In genomic region chr9:94259077-94259847, GRCh38 we compare ENCODE assay signal across 8 cellular contexts. TPM values are rescaled to one million over a fixed set of nuclear protein-coding genes. Genes with fewer than 3 reads are reported as not detected.
A peak's percentile ranks its signal among the peaks of the same experiment; 100 is the strongest.
DNase-seq lines count a peak whose midpoint lies in the region; ATAC-seq lines count a peak whose summit lies in the region.

ZNF169 (plus strand) TSS chr9:94259298; CDS start chr9:94278813, 19,515 bp downstream.

- peaks cover 6% of the 10 kb centered on the region for H3K36me3 Mint-ChIP-seq in CD4-positive, CD25-positive, alpha-beta regulatory T cell
- peaks cover 20% of the 10 kb centered on the region for H3K36me3 Mint-ChIP-seq in activated CD8-positive, alpha-beta T cell treated with anti-CD3 and anti-CD28 coated beads, Interleukin-2, amount 10 ng/mL, durations not matched to agents 7 days and 5 days (ENCODE audit: low read depth)

- POLR2A ChIA-PET in activated CD8-positive, alpha-beta T cell treated with anti-CD3 and anti-CD28 coated beads, Interleukin-2, amount 10 ng/mL, durations not matched to agents 7 days and 5 days (lab: Charles Lee) = interaction anchor here (0.6 to 0.8 kb wide), 2 partner anchors 46 to 115 kb away, joined by 3 read pairs; a partner anchor contains a TSS

- DNase-seq in CD4-positive, CD25-positive, alpha-beta regulatory T cell = peak; percentile 82 to 91 (median 82)
- peak; percentile 66 for DNase-seq in NCI-H82 treated with DMSO at 0.1 percent for 48 hours (lab: John Stamatoyannopoulos, UW; ENCODE audit: unreplicated experiment)
- peak; percentile 93 for DNase-seq in activated CD8-positive, alpha-beta T cell treated with anti-CD3 and anti-CD28 coated beads, Interleukin-2, amount 10 ng/mL, durations not matched to agents 7 days and 5 days
- peak; percentile 70 to 79 (median 70) for DNase-seq in effector memory CD4-positive, alpha-beta T cell
- peak; percentile 91 for DNase-seq in medulla oblongata (ENCODE audit: extremely low spot score)
- peak; percentile 83 to 87 (median 85) for DNase-seq in stimulated activated CD4-positive, alpha-beta T cell treated with anti-CD3 and anti-CD28 coated beads, TNF-alpha, amount 100 ng/mL, for 48 hours (ENCODE audit: low read depth in 3 of 3)

- ATAC-seq in CD4-positive, CD25-positive, alpha-beta regulatory T cell (ENCODE audit: low read depth in 2 of 2) = peak; percentile 100
- ATAC-seq in GM19395 (IDR thresholded peaks at IDR 0.05; ENCODE audit: unreplicated experiment) (peak; percentile 100), HG03558 (IDR thresholded peaks at IDR 0.05; ENCODE audit: extremely low read depth, unreplicated experiment) (peak; percentile 98)
- peak; percentile 100 for ATAC-seq in activated CD8-positive, alpha-beta T cell treated with anti-CD3 and anti-CD28 coated beads, Interleukin-2, amount 10 ng/mL, durations not matched to agents 7 days and 5 days

- H3K9me3 ChIP-seq in CD4-positive, CD25-positive, alpha-beta regulatory T cell (ENCODE audit: control insufficient read depth in 2 of 2, low read length in 2 of 2) = no peaks in the 10 kb centered on the region
- no peaks in the 10 kb centered on the region for H3K9me3 ChIP-seq in effector memory CD4-positive, alpha-beta T cell (ENCODE audit: control insufficient read depth, low read length)

- H3K27ac Mint-ChIP-seq in CD4-positive, CD25-positive, alpha-beta regulatory T cell = peak within 1 kb of the TSS; percentile 96 to 99 (median 97)
- peak within 1 kb of the TSS; percentile 97 for H3K27ac Mint-ChIP-seq in activated CD8-positive, alpha-beta T cell treated with anti-CD3 and anti-CD28 coated beads, Interleukin-2, amount 10 ng/mL, durations not matched to agents 7 days and 5 days

- H3K27ac ChIP-seq in CD4-positive, CD25-positive, alpha-beta regulatory T cell (ENCODE audit: insufficient read depth, low read length, poor library complexity, severe bottlenecking) = peak within 1 kb of the TSS; percentile 30
- peak within 1 kb of the TSS; percentile 59 for H3K27ac ChIP-seq in effector memory CD4-positive, alpha-beta T cell (ENCODE audit: insufficient read depth, low read length, poor library complexity, severe bottlenecking)

- CTCF ChIA-PET in activated CD8-positive, alpha-beta T cell treated with anti-CD3 and anti-CD28 coated beads, Interleukin-2, amount 10 ng/mL, durations not matched to agents 7 days and 5 days (lab: Charles Lee) = no interaction called here

- H3K27me3 ChIP-seq in CD4-positive, CD25-positive, alpha-beta regulatory T cell (ENCODE audit: control insufficient read depth, insufficient read depth, low read length) = peaks cover 10% of the 10 kb centered on the region
- no peaks in the 10 kb centered on the region for H3K27me3 ChIP-seq in effector memory CD4-positive, alpha-beta T cell (replicated peaks; ENCODE audit: control insufficient read depth, insufficient read depth, low read length, poor library complexity, severe bottlenecking)

- no peaks in the 10 kb centered on the region for H3K9me3 Mint-ChIP-seq in CD4-positive, CD25-positive, alpha-beta regulatory T cell
- H3K9me3 Mint-ChIP-seq in activated CD8-positive, alpha-beta T cell treated with anti-CD3 and anti-CD28 coated beads, Interleukin-2, amount 10 ng/mL, durations not matched to agents 7 days and 5 days (ENCODE audit: insufficient read depth) = no peaks in the 10 kb centered on the region

- peaks cover 6 to 53% (median 36%) of the 10 kb centered on the region in 4 donors for H3K4me1 Mint-ChIP-seq in CD4-positive, CD25-positive, alpha-beta regulatory T cell
- peaks cover 27% of the 10 kb centered on the region for H3K4me1 Mint-ChIP-seq in activated CD8-positive, alpha-beta T cell treated with anti-CD3 and anti-CD28 coated beads, Interleukin-2, amount 10 ng/mL, durations not matched to agents 7 days and 5 days (ENCODE audit: low read depth)

- peaks cover 20% of the 10 kb centered on the region for H3K4me1 ChIP-seq in CD4-positive, CD25-positive, alpha-beta regulatory T cell (ENCODE audit: control insufficient read depth, insufficient read depth, low read length, poor library complexity, severe bottlenecking)
- H3K4me1 ChIP-seq in effector memory CD4-positive, alpha-beta T cell (ENCODE audit: control insufficient read depth, insufficient read depth, low read length, poor library complexity, severe bottlenecking) = peaks cover 6% of the 10 kb centered on the region

- H3K36me3 ChIP-seq in CD4-positive, CD25-positive, alpha-beta regulatory T cell (ENCODE audit: control insufficient read depth, insufficient read depth, low read length) = peaks cover under 1% of the 10 kb centered on the region
- no peaks in the 10 kb centered on the region for H3K36me3 ChIP-seq in effector memory CD4-positive, alpha-beta T cell (ENCODE audit: control insufficient read depth, insufficient read depth, low read length)

- peaks cover 12% of the 10 kb centered on the region for H3K27me3 Mint-ChIP-seq in CD4-positive, CD25-positive, alpha-beta regulatory T cell
- H3K27me3 Mint-ChIP-seq in activated CD8-positive, alpha-beta T cell treated with anti-CD3 and anti-CD28 coated beads, Interleukin-2, amount 10 ng/mL, durations not matched to agents 7 days and 5 days (ENCODE audit: low read depth) = peaks cover 8% of the 10 kb centered on the region

- H3K4me3 ChIP-seq in CD4-positive, CD25-positive, alpha-beta regulatory T cell (ENCODE audit: low read depth, low read length) = peak within 1 kb of the TSS; percentile 87
- peak within 1 kb of the TSS; percentile 97 for H3K4me3 ChIP-seq in effector memory CD4-positive, alpha-beta T cell (ENCODE audit: insufficient read depth, low read depth, low read length, poor library complexity, severe bottlenecking)

- H3K4me3 Mint-ChIP-seq in CD4-positive, CD25-positive, alpha-beta regulatory T cell = peak within 1 kb of the TSS; percentile 96 to 98 (median 96)
- peak within 1 kb of the TSS; percentile 99 for H3K4me3 Mint-ChIP-seq in activated CD8-positive, alpha-beta T cell treated with anti-CD3 and anti-CD28 coated beads, Interleukin-2, amount 10 ng/mL, durations not matched to agents 7 days and 5 days

RNA-seq across cellular contexts. Expression of gene ZNF169, which starts in this region (rescaled TPM):
- total RNA-seq in CD4-positive, CD25-positive, alpha-beta regulatory T cell = 7.7 TPM
- 1 to 10 TPM; 2.7 to 6.8 (median 4.5) TPM for polyA plus RNA-seq in CD4-positive, CD25-positive, alpha-beta regulatory T cell
- 1 to 10 TPM; 5.8 to 8.0 TPM for total RNA-seq in activated CD8-positive, alpha-beta T cell treated with anti-CD3 and anti-CD28 coated beads, Interleukin-2, amount 10 ng/mL, durations not matched to agents 7 days and 5 days

Comparison
In these comparisons a context has a peak if more than half of its experiments do, and no peak if none do; other contexts are left out.
1. Peak in every context shown above with its lines: DNase-seq, ATAC-seq, H3K4me3 ChIP-seq and H3K27ac ChIP-seq.